34 cellular contexts compared by ENCODE assay signal in the genomic region with DNA sequence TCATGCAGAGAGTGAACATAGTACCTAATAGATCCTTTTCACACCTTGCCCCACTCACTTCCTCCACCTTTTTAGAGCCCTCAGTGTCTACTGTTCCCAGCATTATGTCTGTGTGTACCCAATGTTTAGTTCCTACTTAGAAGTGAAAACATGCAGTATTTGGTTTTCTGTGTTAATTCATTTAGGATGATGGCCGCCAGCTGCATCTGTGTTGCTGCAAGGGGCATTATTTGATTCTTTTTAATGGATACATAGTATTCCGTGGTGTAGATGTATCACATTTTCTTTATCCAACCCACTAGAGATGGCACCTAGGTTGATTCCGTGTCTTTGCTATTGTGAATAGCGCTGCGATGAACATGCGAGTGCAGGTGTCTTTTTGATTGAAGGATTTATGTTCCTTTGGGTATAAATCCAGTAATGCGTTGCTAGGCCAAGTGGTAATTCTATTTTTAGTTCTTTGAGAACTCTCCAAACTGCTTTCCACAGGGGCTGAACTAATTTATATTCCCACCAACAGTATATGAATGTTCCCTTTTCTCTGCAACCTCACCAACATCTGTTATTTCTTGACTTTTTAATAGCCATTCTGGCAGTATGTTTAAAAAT.
"Had no signal": no experiment of that assay in that cellular context is flagged by ENCODE, and none has a peak within 500 bp of the region (broad histone marks: within the 10 kb centered on the region; RNA-seq: fewer than 3 reads in every experiment).

No MANE protein-coding gene starts in this region.

- DNase-seq: Karpas-422, Kasumi-1, MG63, MM.1S, MV-4-11, NCI-H1048, NCI-H1092, NCI-H1092 treated with DMSO at 0.1 percent for 48 hours, NCI-H1105, NCI-H1105 treated with DMSO at 0.1 percent for 48 hours, NCI-H1417, NCI-H1417 treated with DMSO at 0.1 percent for 48 hours, NCI-H1436, NCI-H1436 treated with DMSO at 0.1 percent for 48 hours, NCI-H146, NCI-H1694, NCI-H1694 treated with DMSO at 0.1 percent for 48 hours, NCI-H187, NCI-H187 treated with DMSO at 0.1 percent for 48 hours, NCI-H1930, NCI-H2029, NCI-H2029 treated with DMSO at 0.1 percent for 48 hours, NCI-H2081, NCI-H2081 treated with DMSO at 0.1 percent for 48 hours, NCI-H2107, NCI-H2171, NCI-H2171 treated with DMSO at 0.1 percent for 48 hours, NCI-H2227 treated with DMSO at 0.1 percent for 48 hours, NCI-H226, NCI-H345, NCI-H446, NCI-H446 treated with DMSO at 0.1 percent for 48 hours, NCI-H510A, NCI-H510A treated with DMSO at 0.1 percent for 48 hours had no signal

- H3K9me3 ChIP-seq: MG63 had no signal

- H3K27me3 ChIP-seq: MG63 had no signal

- H3K36me3 ChIP-seq: MG63 had no signal

- H3K4me3 ChIP-seq: MG63 had no signal
